Comparison of ENCODE assay signal across 12 cellular contexts in the genomic region with DNA sequence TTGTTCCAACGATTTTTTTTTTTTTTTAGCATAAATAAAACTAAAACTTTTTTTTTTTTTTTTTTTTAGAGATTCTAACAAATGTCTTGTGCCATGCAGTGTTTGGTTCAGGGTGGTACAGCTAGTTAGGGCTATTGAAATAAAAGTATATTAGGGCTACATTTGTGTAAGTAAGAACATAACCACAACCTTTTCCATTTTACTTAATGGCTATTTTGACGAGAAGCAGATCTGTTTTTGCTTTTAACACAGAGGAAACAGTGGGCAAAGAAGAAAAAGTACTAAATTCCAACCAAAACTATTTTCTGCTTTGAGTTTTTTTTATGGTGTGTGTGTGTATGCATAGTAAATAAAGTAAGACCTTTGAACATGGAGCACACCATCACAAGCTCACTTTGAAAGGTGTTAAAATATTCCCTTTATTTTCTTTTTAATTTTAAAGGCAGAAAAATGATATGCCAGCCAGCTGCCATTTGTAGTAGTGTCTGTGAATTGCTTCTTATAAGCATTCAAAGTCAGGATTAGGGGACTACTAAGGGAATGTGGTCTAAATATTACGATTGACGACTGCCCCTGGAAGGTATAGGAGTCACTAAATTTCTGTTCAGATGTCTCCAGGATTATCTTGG. TPM values are rescaled to one million over a fixed set of nuclear protein-coding genes. Genes with fewer than 3 reads are reported as not detected.
DNase-seq lines count a peak whose midpoint lies in the region; ATAC-seq and TF ChIP-seq lines count a peak whose summit lies in the region.
"Had no signal": no experiment of that assay in that cellular context is flagged by ENCODE, and none has a peak within 500 bp of the region (broad histone marks: within the 10 kb centered on the region; RNA-seq: fewer than 3 reads in every experiment).

No MANE protein-coding gene starts in this region.

- H3K4me1 ChIP-seq in right atrium auricular region (peaks cover 0 to 31% of the 10 kb centered on the region in 2 donors), trophoblast cell (ENCODE audit: control insufficient read depth in 1 of 2, insufficient read depth in 2 of 2, low read length in 2 of 2) (peaks cover 7 to 10% of the 10 kb centered on the region in 2 experiments), uterus (no peaks in the 10 kb centered on the region)

- no peak overlapping the region for H2BK120ac ChIP-seq in trophoblast cell (ENCODE audit: insufficient read depth, low read length, poor library complexity)

- no peak overlapping the region for H4K91ac ChIP-seq in trophoblast cell (ENCODE audit: low read depth, low read length)

- H2BK5ac ChIP-seq in trophoblast cell (ENCODE audit: low read depth, low read length, poor library complexity): no peak overlapping the region

- H2AK5ac ChIP-seq in trophoblast cell (ENCODE audit: low read length): no peak overlapping the region

- no peak for TF ChIP-seq POLR2A in uterus (IDR thresholded peaks at IDR 0.05)

- H3K4ac ChIP-seq in trophoblast cell (ENCODE audit: low read depth, low read length): no peak overlapping the region

- no peak overlapping the region for H4K8ac ChIP-seq in trophoblast cell (ENCODE audit: low read depth, low read length)

- no peak overlapping the region for H3K23ac ChIP-seq in trophoblast cell (ENCODE audit: low read length)

- peak overlapping the region; percentile 59 to 71 for H3K4me3 ChIP-seq in right atrium auricular region
- H3K4me3 ChIP-seq in trophoblast cell (ENCODE audit: low read depth, low read length): no peak overlapping the region
- H3K4me3 ChIP-seq in uterus: peak overlapping the region; percentile 65 to 66
- H3K4me3 ChIP-seq: HAP-1 had no signal

- no peaks in the 10 kb centered on the region for H3K9me3 ChIP-seq in right atrium auricular region
- no peaks in the 10 kb centered on the region for H3K9me3 ChIP-seq in trophoblast cell (ENCODE audit: insufficient read depth, low read depth, low read length)
- H3K9me3 ChIP-seq in uterus: no peaks in the 10 kb centered on the region
- H3K9me3 ChIP-seq: HAP-1 had no signal

- H2BK12ac ChIP-seq in trophoblast cell (ENCODE audit: low read length): no peak overlapping the region

- H3K18ac ChIP-seq in trophoblast cell (ENCODE audit: low read length): no peak overlapping the region

- peak overlapping the region; percentile 19 for H3K4me2 ChIP-seq in trophoblast cell (ENCODE audit: low read length)

- no peak overlapping the region for H2AFZ ChIP-seq in trophoblast cell (ENCODE audit: insufficient read depth, low read length, poor library complexity)

- H3K79me1 ChIP-seq in trophoblast cell (ENCODE audit: low read length): peaks cover 27% of the 10 kb centered on the region

- no peak overlapping the region for H3K9ac ChIP-seq in trophoblast cell (ENCODE audit: low read length)

- H3K27me3 ChIP-seq in right atrium auricular region: no peaks in the 10 kb centered on the region
- H3K27me3 ChIP-seq in trophoblast cell (ENCODE audit: insufficient read depth, low read length): no peaks in the 10 kb centered on the region
- H3K27me3 ChIP-seq in uterus: no peaks in the 10 kb centered on the region

- H3K79me2 ChIP-seq in trophoblast cell (ENCODE audit: control insufficient read depth, insufficient read depth, low read length, poor library complexity): peaks cover 7% of the 10 kb centered on the region

- ATAC-seq in left ventricle myocardium superior: no peak
- no peak for ATAC-seq in HG02623 (IDR thresholded peaks at IDR 0.05; ENCODE audit: unreplicated experiment)
- ATAC-seq: esophagus mucosa had no signal

- no peak overlapping the region for H3K14ac ChIP-seq in trophoblast cell (ENCODE audit: low read length)

- peak overlapping the region; percentile 87 to 94 for H3K27ac ChIP-seq in right atrium auricular region
- H3K27ac ChIP-seq in trophoblast cell (ENCODE audit: low read depth, low read length): peak overlapping the region; percentile 72
- H3K27ac ChIP-seq in uterus: peak overlapping the region; percentile 95 to 96

- intact Hi-C loops in left ventricle myocardium superior (cut with micrococcal nuclease): loop anchor here (5.0 kb wide), 1 partner anchor 161 kb away; no protein-coding TSS in a partner anchor
- intact Hi-C loops in uterus (cut with DNase I; ENCODE audit: low total_unique reads): no loop called here

- no peaks in the 10 kb centered on the region for H3K36me3 ChIP-seq in right atrium auricular region
- H3K36me3 ChIP-seq in trophoblast cell (ENCODE audit: control insufficient read depth in 1 of 2, insufficient read depth in 2 of 2, low read length in 2 of 2): no peaks in the 10 kb centered on the region
- no peaks in the 10 kb centered on the region for H3K36me3 ChIP-seq in uterus
- H3K36me3 ChIP-seq: HAP-1 had no signal

- WGBS in trophoblast cell (ENCODE audit: extremely low coverage, insufficient coverage, insufficient read length): no CpG with 5 or more reads among the region's 4 CpGs

- no peak overlapping the region for H4K12ac ChIP-seq in trophoblast cell (ENCODE audit: low read depth, low read length)

- TF ChIP-seq CTCF in right atrium auricular region (IDR thresholded peaks at IDR 0.05): no peak
- no peak for TF ChIP-seq CTCF in uterus (IDR thresholded peaks at IDR 0.05)

- DNase-seq in right atrium auricular region (ENCODE audit: low spot score) (no peak), left ventricle myocardium superior (no peak), fibroblast of peridontal ligament (ENCODE audit: extremely low read depth) (peak; percentile 25), trophoblast cell (no peak), uterus (no peak), DMS 273 treated with DMSO at 0.1 percent for 48 hours (lab: John Stamatoyannopoulos, UW) (no peak), HuH-7.5 (ENCODE audit: low spot score) (no peak)
- DNase-seq: ACHN; central memory CD4-positive, alpha-beta T cell had no signal

RNA-seq across cellular contexts. Expression of a gene that starts 3.0 kb away (rescaled TPM):
- total RNA-seq in right atrium auricular region (10 to 100 TPM; 15.2 to 22.8 TPM), left ventricle myocardium superior (22.8 TPM), uterus (10 to 100 TPM in 3 of 4 donors, 1 to 10 TPM in 1; 6.7 to 63.0 (median 14.5) TPM)
- 7.2 and 7.4 TPM in 2 replicates for polyA plus RNA-seq in trophoblast cell (2013)
